In genomic region chr1:154183045-154183968, GRCh38 we compare ENCODE assay signal across 8 cellular contexts. TPM values are rescaled to one million over a fixed set of nuclear protein-coding genes. Genes with fewer than 3 reads are reported as not detected.
DNase-seq lines count a peak whose midpoint lies in the region; ATAC-seq lines count a peak whose summit lies in the region.

No MANE protein-coding gene starts in this region.

- peak overlapping the region; percentile 54 for H3K18ac ChIP-seq in mesendoderm (ENCODE audit: low read length)

- H3K79me2 ChIP-seq in mesendoderm (ENCODE audit: control insufficient read depth, insufficient read depth, low read length), result peaks cover 44% of the 10 kb centered on the region

- no peak overlapping the region for H4K8ac ChIP-seq in mesendoderm (ENCODE audit: low read depth, low read length)

- DNase-seq in COR-L47 (lab: John Stamatoyannopoulos, UW) (peak; percentile 99), HUDEP-2 (lab: John Stamatoyannopoulos, UW; ENCODE audit: unreplicated experiment in 76 of 76) (peak in 75 of 76 experiments; percentile 52 to 96 (median 89)), NOMO-1 treated with dmso at 0.1 percent for 144 hours (lab: John Stamatoyannopoulos, UW; ENCODE audit: unreplicated experiment) (peak; percentile 93), mesendoderm (peak; percentile 100)
- peak; percentile 75 for DNase-seq in activated CD8-positive, alpha-beta memory T cell treated with anti-CD3 and anti-CD28 coated beads, Interleukin-2, amount 50 U/mL, for 1 hour (ENCODE audit: extremely low read depth)
- DNase-seq in stimulated activated CD8-positive, alpha-beta memory T cell treated with anti-CD3 and anti-CD28 coated beads, Interleukin-12 subunit alpha, Interleukin-12 subunit beta, amount 100 ng/mL, for 4 hours (ENCODE audit: low read depth), result peak; percentile 87

- H3K4me2 ChIP-seq in mesendoderm (ENCODE audit: low read length), result peak overlapping the region; percentile 38

- no peak overlapping the region for H2BK15ac ChIP-seq in mesendoderm (replicated peaks; ENCODE audit: low read depth)

- H3K27me3 ChIP-seq in endocrine pancreas (ENCODE audit: control insufficient read depth, insufficient read depth, low read length), result no peaks in the 10 kb centered on the region
- no peaks in the 10 kb centered on the region for H3K27me3 ChIP-seq in mesendoderm (ENCODE audit: insufficient read depth, low read length, poor library complexity)

- peak overlapping the region; percentile 58 for H2BK5ac ChIP-seq in mesendoderm (ENCODE audit: low read length)

- peak overlapping the region; percentile 97 for H3K56ac ChIP-seq in mesendoderm (ENCODE audit: low read length)

- no peaks in the 10 kb centered on the region for H3K36me3 ChIP-seq in endocrine pancreas (ENCODE audit: control insufficient read depth, insufficient read depth, low read length)
- peaks cover 2% of the 10 kb centered on the region for H3K36me3 ChIP-seq in mesendoderm (ENCODE audit: control insufficient read depth, insufficient read depth, low read length)

- ATAC-seq in GM21367 (IDR thresholded peaks at IDR 0.05; ENCODE audit: unreplicated experiment), result peak; percentile 51

- H3K4me3 ChIP-seq in endocrine pancreas (ENCODE audit: control insufficient read depth, insufficient read depth, low read length), result peak overlapping the region; percentile 88
- peak overlapping the region; percentile 87 for H3K4me3 ChIP-seq in mesendoderm (ENCODE audit: low read length)

- WGBS in mesendoderm (ENCODE audit: extremely low coverage, insufficient coverage, low lambda C conversion rate), result no CpG with 5 or more reads among the region's 44 CpGs

- H3K9me3 ChIP-seq in endocrine pancreas (ENCODE audit: control insufficient read depth, low read length), result no peaks in the 10 kb centered on the region

- H2BK120ac ChIP-seq in mesendoderm (ENCODE audit: low read depth, low read length), result no peak overlapping the region

- peaks cover 22% of the 10 kb centered on the region for H3K4me1 ChIP-seq in endocrine pancreas (ENCODE audit: control insufficient read depth, insufficient read depth, low read length)
- H3K4me1 ChIP-seq in mesendoderm (ENCODE audit: control insufficient read depth, low read depth, low read length), result peaks cover 11% of the 10 kb centered on the region

- no peak overlapping the region for H4K5ac ChIP-seq in mesendoderm (ENCODE audit: low read length)

- H3K23ac ChIP-seq in mesendoderm (ENCODE audit: low read length), result no peak overlapping the region

- peak overlapping the region; percentile 24 for H3K4ac ChIP-seq in mesendoderm (ENCODE audit: low read depth, low read length)

- H3K27ac ChIP-seq in mesendoderm (ENCODE audit: low read depth, low read length), result peak overlapping the region; percentile 81

- H3K9ac ChIP-seq in endocrine pancreas (ENCODE audit: control insufficient read depth, insufficient read depth, low read length) (peak overlapping the region; percentile 95), mesendoderm (ENCODE audit: low read length) (peak overlapping the region; percentile 93)

- no peaks in the 10 kb centered on the region for H3K79me1 ChIP-seq in mesendoderm (ENCODE audit: low read length)

- no peak overlapping the region for H2AK5ac ChIP-seq in mesendoderm (ENCODE audit: low read length)

RNA-seq across cellular contexts. Expression of gene TPM3, which starts 8.6 kb away (rescaled TPM):
- 496 TPM for polyA plus RNA-seq in mesendoderm (2013, experiment 1 of 2)
- polyA plus RNA-seq in mesendoderm (2013, experiment 2 of 2), result 509 TPM

RNA-seq across cellular contexts. Expression of gene CFAP141, which starts 22.8 kb away (rescaled TPM):
- not detected for polyA plus RNA-seq in mesendoderm (2013, experiment 1 of 2)
- polyA plus RNA-seq in mesendoderm (2013, experiment 2 of 2), result not detected

RNA-seq across cellular contexts. Expression of gene NUP210L, which starts 28.4 kb away (rescaled TPM):
- polyA plus RNA-seq in mesendoderm (2013, experiment 1 of 2), result not detected
- not detected for polyA plus RNA-seq in mesendoderm (2013, experiment 2 of 2)

RNA-seq across cellular contexts. Expression of gene UBAP2L, which starts 37.4 kb away (rescaled TPM):
- 220 TPM for polyA plus RNA-seq in mesendoderm (2013, experiment 1 of 2)
- 216 TPM for polyA plus RNA-seq in mesendoderm (2013, experiment 2 of 2)

Comparison
In these comparisons a context has a peak if more than half of its experiments do, and no peak if none do; other contexts are left out.
1. Peak in every context shown above with its lines: DNase-seq, ATAC-seq, H3K4me3 ChIP-seq and H3K27ac ChIP-seq.